In genomic region chr1:183471748-183472487, GRCh38 we compare ENCODE assay signal across 8 cellular contexts. TPM values are rescaled to one million over a fixed set of nuclear protein-coding genes. Genes with fewer than 3 reads are reported as not detected.
DNase-seq lines count a peak whose midpoint lies in the region; TF ChIP-seq lines count a peak whose summit lies in the region.

No MANE protein-coding gene starts in this region.

- peaks cover 33% of the 10 kb centered on the region for H3K4me1 Mint-ChIP-seq in HFFc6 (ENCODE audit: low read depth)

- H3K4me3 Mint-ChIP-seq in HFFc6, result peak overlapping the region; percentile 91

- peaks cover 11% of the 10 kb centered on the region; the same call in 1 of the 2 replicates for H3K36me3 Mint-ChIP-seq in HFFc6 (ENCODE audit: low read depth)

- peak overlapping the region; percentile 100 for H3K27ac Mint-ChIP-seq in HFFc6

- TF ChIP-seq POLR2A in NB4 (IDR thresholded peaks at IDR 0.05; ENCODE audit: extremely low read depth, insufficient read length), result peak; percentile 45

- peak overlapping the region; percentile 81 for H3K4me3 ChIP-seq in NB4 (ENCODE audit: low read depth, low read length)

- H3K27me3 Mint-ChIP-seq in HFFc6 (ENCODE audit: insufficient read depth), result peaks cover 2% of the 10 kb centered on the region; the same call in 1 of the 2 replicates

- peak; percentile 39 for TF ChIP-seq CTCF in HFFc6 (IDR thresholded peaks at IDR 0.05)
- TF ChIP-seq CTCF in NB4 (IDR thresholded peaks at IDR 0.05; ENCODE audit: low read depth, low read length), result no peak

- no peaks in the 10 kb centered on the region for H3K9me3 Mint-ChIP-seq in HFFc6

- DNase-seq in GM03348 (ENCODE audit: low spot score), result peak; percentile 98
- peak; percentile 96 for DNase-seq in HFFc6
- DNase-seq in NB4 (ENCODE audit: low read depth), result peak; percentile 96
- peak; percentile 100 for DNase-seq in SK-N-DZ (ENCODE audit: low spot score)
- peak; percentile 98 for DNase-seq in activated naive CD4-positive, alpha-beta T cell treated with anti-CD3 and anti-CD28 coated beads, Interleukin-2, amount 50 U/mL, for 16 hours
- DNase-seq in germinal center (ENCODE audit: low spot score), result peak; percentile 88
- DNase-seq in non-pigmented ciliary epithelial cell (ENCODE audit: low read depth), result peak; percentile 91
- peak; percentile 96 for DNase-seq in superior temporal gyrus (ENCODE audit: extremely low spot score)

RNA-seq across cellular contexts. Expression of gene SMG7, which starts 0.4 kb away (rescaled TPM):
- 10 to 100 TPM; 49.5 to 63.6 (median 55.5) TPM for total RNA-seq in HFFc6 (2021; fragmentation: NEBNext Ultra II Directional; extraction: Animal tissue kit (Norgen Biotek cat#: 25700))
- 5.6 and 9.2 TPM in 2 replicates for polyA plus RNA-seq in SK-N-DZ (2014; cell fraction: cytosol; rRNA removed)
- polyA plus RNA-seq in SK-N-DZ (2014; cell fraction: nucleus; rRNA removed), result 10.7 and 37.7 TPM in 2 replicates

RNA-seq across cellular contexts. Expression of gene NMNAT2, which starts 53.7 kb away (rescaled TPM):
- 10 to 100 TPM; 20.2 to 31.4 (median 23.8) TPM for total RNA-seq in HFFc6 (2021; fragmentation: NEBNext Ultra II Directional; extraction: Animal tissue kit (Norgen Biotek cat#: 25700))
- polyA plus RNA-seq in SK-N-DZ (2014; cell fraction: cytosol; rRNA removed), result 19.0 and 21.1 TPM in 2 replicates
- polyA plus RNA-seq in SK-N-DZ (2014; cell fraction: nucleus; rRNA removed), result 8.6 and 15.2 TPM in 2 replicates

Comparison
In these comparisons a context has a peak if more than half of its experiments do, and no peak if none do; other contexts are left out.
1. Peak in every context shown above with its lines: DNase-seq and H3K4me3 ChIP-seq.